In the genomic region with DNA sequence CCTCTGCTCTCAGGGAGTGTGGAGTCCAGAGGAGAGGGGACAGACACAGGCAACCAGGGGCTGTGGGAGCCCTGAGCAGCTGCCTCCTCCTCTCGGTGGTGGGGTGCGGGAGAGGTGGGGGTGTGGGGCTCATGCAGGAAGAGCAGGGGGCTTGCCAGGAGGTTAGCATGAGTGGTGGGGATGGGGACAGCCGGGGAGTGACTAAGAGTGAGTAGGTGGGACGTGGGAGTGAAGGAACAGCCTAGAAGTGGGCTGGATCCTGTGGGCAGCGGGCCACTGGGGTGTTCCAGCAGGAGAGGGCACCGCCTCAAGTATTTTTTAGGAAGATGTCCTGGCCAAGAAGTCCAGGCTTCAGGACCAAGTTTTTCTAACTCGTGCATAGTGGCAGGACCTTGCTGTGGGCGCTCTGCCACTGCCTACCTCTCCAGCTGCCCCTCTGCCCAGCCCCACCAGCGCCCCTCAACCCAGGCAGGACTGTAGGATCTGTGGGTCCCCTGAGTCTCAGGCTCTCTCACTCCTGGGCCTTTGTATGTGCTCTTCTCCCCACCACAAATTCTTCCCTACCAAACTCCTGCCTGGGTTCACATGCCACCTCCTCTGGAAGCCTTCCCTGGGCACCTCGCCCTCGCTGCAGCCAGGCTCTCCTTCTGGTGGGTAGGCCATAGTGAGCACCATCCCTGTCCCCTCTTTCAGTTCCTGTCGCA, we compare ENCODE assay signal across 1 cellular context.
TF ChIP-seq lines count a peak whose summit lies in the region.

No MANE protein-coding gene starts in this region.

TF ChIP-seq in HepG2, 621 proteins besides CTCF, POLR2A, EP300 and RAD21:
- TF ChIP-seq, protein P1, sequence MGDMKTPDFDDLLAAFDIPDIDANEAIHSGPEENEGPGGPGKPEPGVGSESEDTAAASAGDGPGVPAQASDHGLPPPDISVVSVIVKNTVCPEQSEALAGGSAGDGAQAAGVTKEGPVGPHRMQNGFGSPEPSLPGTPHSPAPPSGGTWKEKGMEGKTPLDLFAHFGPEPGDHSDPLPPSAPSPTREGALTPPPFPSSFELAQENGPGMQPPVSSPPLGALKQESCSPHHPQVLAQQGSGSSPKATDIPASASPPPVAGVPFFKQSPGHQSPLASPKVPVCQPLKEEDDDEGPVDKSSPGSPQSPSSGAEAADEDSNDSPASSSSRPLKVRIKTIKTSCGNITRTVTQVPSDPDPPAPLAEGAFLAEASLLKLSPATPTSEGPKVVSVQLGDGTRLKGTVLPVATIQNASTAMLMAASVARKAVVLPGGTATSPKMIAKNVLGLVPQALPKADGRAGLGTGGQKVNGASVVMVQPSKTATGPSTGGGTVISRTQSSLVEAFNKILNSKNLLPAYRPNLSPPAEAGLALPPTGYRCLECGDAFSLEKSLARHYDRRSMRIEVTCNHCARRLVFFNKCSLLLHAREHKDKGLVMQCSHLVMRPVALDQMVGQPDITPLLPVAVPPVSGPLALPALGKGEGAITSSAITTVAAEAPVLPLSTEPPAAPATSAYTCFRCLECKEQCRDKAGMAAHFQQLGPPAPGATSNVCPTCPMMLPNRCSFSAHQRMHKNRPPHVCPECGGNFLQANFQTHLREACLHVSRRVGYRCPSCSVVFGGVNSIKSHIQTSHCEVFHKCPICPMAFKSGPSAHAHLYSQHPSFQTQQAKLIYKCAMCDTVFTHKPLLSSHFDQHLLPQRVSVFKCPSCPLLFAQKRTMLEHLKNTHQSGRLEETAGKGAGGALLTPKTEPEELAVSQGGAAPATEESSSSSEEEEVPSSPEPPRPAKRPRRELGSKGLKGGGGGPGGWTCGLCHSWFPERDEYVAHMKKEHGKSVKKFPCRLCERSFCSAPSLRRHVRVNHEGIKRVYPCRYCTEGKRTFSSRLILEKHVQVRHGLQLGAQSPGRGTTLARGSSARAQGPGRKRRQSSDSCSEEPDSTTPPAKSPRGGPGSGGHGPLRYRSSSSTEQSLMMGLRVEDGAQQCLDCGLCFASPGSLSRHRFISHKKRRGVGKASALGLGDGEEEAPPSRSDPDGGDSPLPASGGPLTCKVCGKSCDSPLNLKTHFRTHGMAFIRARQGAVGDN (CRISPR knock-in tag; IDR thresholded peaks at IDR 0.05), result peak; percentile 28
- TF ChIP-seq, protein P2, sequence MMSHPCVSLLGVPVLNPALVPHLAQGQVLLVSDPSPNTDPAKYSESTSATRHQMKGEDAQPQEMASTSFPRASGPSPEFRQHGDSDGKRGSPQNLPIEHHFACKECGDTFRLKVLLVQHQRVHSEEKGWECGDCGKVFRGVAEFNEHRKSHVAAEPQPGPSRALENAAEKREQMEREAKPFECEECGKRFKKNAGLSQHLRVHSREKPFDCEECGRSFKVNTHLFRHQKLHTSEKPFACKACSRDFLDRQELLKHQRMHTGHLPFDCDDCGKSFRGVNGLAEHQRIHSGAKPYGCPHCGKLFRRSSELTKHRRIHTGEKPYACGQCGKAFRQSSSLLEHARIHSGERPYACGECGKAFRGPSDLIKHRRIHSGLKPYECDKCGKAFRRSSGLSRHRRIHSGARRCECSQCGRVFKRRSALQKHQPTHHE (CRISPR knock-in tag; IDR thresholded peaks at IDR 0.05; ENCODE audit: borderline replicate concordance), result no peak
- no peak for TF ChIP-seq ZNF205 (CRISPR knock-in tag; IDR thresholded peaks at IDR 0.05)
